ENCODE assay signal across 14 cellular contexts in the genomic region with DNA sequence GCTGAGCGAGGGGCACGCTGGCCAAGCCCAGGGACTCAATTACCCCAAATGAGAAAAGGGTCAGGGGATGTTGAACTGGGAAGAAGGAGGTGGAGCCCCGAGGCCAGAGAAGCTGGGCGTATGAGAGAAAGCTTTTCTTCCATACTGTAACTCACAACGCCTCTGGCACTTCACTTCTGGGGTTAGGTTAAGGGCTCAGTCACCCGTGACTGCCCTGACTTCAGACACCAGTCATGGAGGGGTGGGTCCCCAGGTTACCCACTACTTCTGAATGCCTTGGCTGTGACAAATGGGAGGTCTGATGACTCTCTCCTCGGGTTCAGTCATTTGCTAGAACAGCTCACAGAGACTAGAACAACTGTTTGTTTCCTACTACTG. TPM values are rescaled to one million over a fixed set of nuclear protein-coding genes. Genes with fewer than 3 reads are reported as not detected.
DNase-seq lines count a peak whose midpoint lies in the region; ATAC-seq, FAIRE-seq and TF ChIP-seq lines count a peak whose summit lies in the region.
"Had no signal": no experiment of that assay in that cellular context is flagged by ENCODE, and none has a peak within 500 bp of the region (broad histone marks: within the 10 kb centered on the region; RNA-seq: fewer than 3 reads in every experiment).

No MANE protein-coding gene starts in this region.

- peak; percentile 73 to 80 for ATAC-seq in activated CD4-positive, CD25-positive, alpha-beta regulatory T cell treated with anti-CD3 and anti-CD28 coated beads, Interleukin-2, amount 50 U/mL, for 24 hours
- peak; percentile 54 for ATAC-seq in memory B cell (ENCODE audit: low read depth)
- no peak for ATAC-seq in WTC11

- intact Hi-C loops in CD14-positive monocyte (cut with micrococcal nuclease), result loop anchor here in 1 of 2 donors (5.0 kb wide), 1 partner anchor 412 kb away; no protein-coding TSS in a partner anchor

- CTCF ChIA-PET in WTC11 (lab: Charles Lee), result interaction anchor here (0.6 to 2.9 kb wide), 2 partner anchors 20 to 416 kb away, joined by 8 to 11 read pairs; a partner anchor contains a TSS

- H3K27me3 Mint-ChIP-seq in CD14-positive monocyte (ENCODE audit: low read depth in 3 of 3) (peaks cover 0 to 6% (median 5%) of the 10 kb centered on the region in 3 donors), memory B cell (no peaks in the 10 kb centered on the region), WTC11 (ENCODE audit: low read depth) (no peaks in the 10 kb centered on the region)

- no peak for TF ChIP-seq POLR2A in GM12891 (IDR thresholded peaks at IDR 0.05; ENCODE audit: low read depth, low read length)

- H3K9me3 Mint-ChIP-seq in CD14-positive monocyte, result peaks cover 0 to 2% (median 0%) of the 10 kb centered on the region in 7 donors
- no peaks in the 10 kb centered on the region for H3K9me3 Mint-ChIP-seq in memory B cell
- no peaks in the 10 kb centered on the region for H3K9me3 Mint-ChIP-seq in WTC11

- POLR2A ChIA-PET in WTC11 (lab: Charles Lee), result no interaction called here

- H3K4me1 Mint-ChIP-seq in CD14-positive monocyte (peaks cover 70% of the 10 kb centered on the region), memory B cell (peaks cover 42% of the 10 kb centered on the region), WTC11 (0 out of 2 replicates have a peak, but pooled peaks cover 3% of the 10 kb centered on the region)

- H3K4me3 Mint-ChIP-seq in CD14-positive monocyte, result peak overlapping the region; percentile 62 to 83
- H3K4me3 Mint-ChIP-seq in memory B cell, result peak overlapping the region; percentile 77
- H3K4me3 Mint-ChIP-seq in WTC11, result no peak overlapping the region

- H3K36me3 Mint-ChIP-seq in CD14-positive monocyte (peaks cover 4 to 5% of the 10 kb centered on the region in 2 donors), memory B cell (no peaks in the 10 kb centered on the region), WTC11 (no peaks in the 10 kb centered on the region)

- TF ChIP-seq CTCF in CD14-positive monocyte (IDR thresholded peaks at IDR 0.05), result no peak
- no peak for TF ChIP-seq CTCF in WTC11 (IDR thresholded peaks at IDR 0.05)

- peak overlapping the region; percentile 91 to 99 (median 98) for H3K27ac Mint-ChIP-seq in CD14-positive monocyte
- peak overlapping the region; percentile 99 for H3K27ac Mint-ChIP-seq in memory B cell
- no peak overlapping the region for H3K27ac Mint-ChIP-seq in WTC11

- FAIRE-seq in GM12891 (lab: Jason Lieb, UNC), result peak; percentile 91
- FAIRE-seq: endothelial cell of umbilical vein had no signal

- peak; percentile 91 for DNase-seq in CD14-positive monocyte (ENCODE audit: low spot score)
- DNase-seq in GM12891 (ENCODE audit: insufficient read length, low spot score), result no peak
- DNase-seq in memory B cell (ENCODE audit: low spot score in 2 of 2), result no peak
- no peak for DNase-seq in Kasumi-1 (lab: John Stamatoyannopoulos, UW)
- DNase-seq in NCI-H1048 (lab: John Stamatoyannopoulos, UW), result no peak
- no peak for DNase-seq in NCI-H2081 treated with DMSO at 0.1 percent for 48 hours (lab: John Stamatoyannopoulos, UW)
- DNase-seq in WTC11 (ENCODE audit: low spot score), result no peak
- DNase-seq: Calu3; stimulated activated CD4-positive, alpha-beta T cell treated with anti-CD3 and anti-CD28 coated beads, Interleukin-12 subunit alpha, Interleukin-12 subunit beta, amount 100 ng/mL, for 4 hours; stomach; WERI-Rb-1 had no signal

TF ChIP-seq in GM12891, 5 proteins besides CTCF, POLR2A, EP300 and RAD21:
- no peak for TF ChIP-seq POU2F2 (IDR thresholded peaks at IDR 0.05; ENCODE audit: low read depth, low read length)
- TF ChIP-seq PAX5 (IDR thresholded peaks at IDR 0.05; ENCODE audit: insufficient read depth, low read length, severe bottlenecking), result peak; percentile 94

TF ChIP-seq in WTC11, 78 proteins besides CTCF, POLR2A, EP300 and RAD21 (continues in another document):
- TF ChIP-seq, protein P1, sequence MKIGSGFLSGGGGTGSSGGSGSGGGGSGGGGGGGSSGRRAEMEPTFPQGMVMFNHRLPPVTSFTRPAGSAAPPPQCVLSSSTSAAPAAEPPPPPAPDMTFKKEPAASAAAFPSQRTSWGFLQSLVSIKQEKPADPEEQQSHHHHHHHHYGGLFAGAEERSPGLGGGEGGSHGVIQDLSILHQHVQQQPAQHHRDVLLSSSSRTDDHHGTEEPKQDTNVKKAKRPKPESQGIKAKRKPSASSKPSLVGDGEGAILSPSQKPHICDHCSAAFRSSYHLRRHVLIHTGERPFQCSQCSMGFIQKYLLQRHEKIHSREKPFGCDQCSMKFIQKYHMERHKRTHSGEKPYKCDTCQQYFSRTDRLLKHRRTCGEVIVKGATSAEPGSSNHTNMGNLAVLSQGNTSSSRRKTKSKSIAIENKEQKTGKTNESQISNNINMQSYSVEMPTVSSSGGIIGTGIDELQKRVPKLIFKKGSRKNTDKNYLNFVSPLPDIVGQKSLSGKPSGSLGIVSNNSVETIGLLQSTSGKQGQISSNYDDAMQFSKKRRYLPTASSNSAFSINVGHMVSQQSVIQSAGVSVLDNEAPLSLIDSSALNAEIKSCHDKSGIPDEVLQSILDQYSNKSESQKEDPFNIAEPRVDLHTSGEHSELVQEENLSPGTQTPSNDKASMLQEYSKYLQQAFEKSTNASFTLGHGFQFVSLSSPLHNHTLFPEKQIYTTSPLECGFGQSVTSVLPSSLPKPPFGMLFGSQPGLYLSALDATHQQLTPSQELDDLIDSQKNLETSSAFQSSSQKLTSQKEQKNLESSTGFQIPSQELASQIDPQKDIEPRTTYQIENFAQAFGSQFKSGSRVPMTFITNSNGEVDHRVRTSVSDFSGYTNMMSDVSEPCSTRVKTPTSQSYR (CRISPR knock-in tag; IDR thresholded peaks at IDR 0.05), result no peak
- TF ChIP-seq OVOL2 (CRISPR knock-in tag; IDR thresholded peaks at IDR 0.05; ENCODE audit: borderline replicate concordance), result no peak
- TF ChIP-seq ESRRA (CRISPR knock-in tag; IDR thresholded peaks at IDR 0.05; ENCODE audit: borderline replicate concordance), result no peak
- TF ChIP-seq RELA (CRISPR knock-in tag; IDR thresholded peaks at IDR 0.05; ENCODE audit: borderline replicate concordance), result no peak
- TF ChIP-seq ZNF396 (CRISPR knock-in tag; IDR thresholded peaks at IDR 0.05; ENCODE audit: borderline replicate concordance), result no peak
- TF ChIP-seq ZNF121 (CRISPR knock-in tag; IDR thresholded peaks at IDR 0.05), result no peak
- TF ChIP-seq, protein P2, sequence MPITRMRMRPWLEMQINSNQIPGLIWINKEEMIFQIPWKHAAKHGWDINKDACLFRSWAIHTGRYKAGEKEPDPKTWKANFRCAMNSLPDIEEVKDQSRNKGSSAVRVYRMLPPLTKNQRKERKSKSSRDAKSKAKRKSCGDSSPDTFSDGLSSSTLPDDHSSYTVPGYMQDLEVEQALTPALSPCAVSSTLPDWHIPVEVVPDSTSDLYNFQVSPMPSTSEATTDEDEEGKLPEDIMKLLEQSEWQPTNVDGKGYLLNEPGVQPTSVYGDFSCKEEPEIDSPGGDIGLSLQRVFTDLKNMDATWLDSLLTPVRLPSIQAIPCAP (CRISPR knock-in tag; IDR thresholded peaks at IDR 0.05), result no peak
- TF ChIP-seq JAZF1 (CRISPR knock-in tag; IDR thresholded peaks at IDR 0.05), result no peak
- TF ChIP-seq CBFB (CRISPR knock-in tag; IDR thresholded peaks at IDR 0.05; ENCODE audit: low read depth), result no peak
- no peak for TF ChIP-seq ATF1 (CRISPR knock-in tag; IDR thresholded peaks at IDR 0.05)
- TF ChIP-seq SMAD4 (CRISPR knock-in tag; IDR thresholded peaks at IDR 0.05), result no peak
- TF ChIP-seq, protein P3, sequence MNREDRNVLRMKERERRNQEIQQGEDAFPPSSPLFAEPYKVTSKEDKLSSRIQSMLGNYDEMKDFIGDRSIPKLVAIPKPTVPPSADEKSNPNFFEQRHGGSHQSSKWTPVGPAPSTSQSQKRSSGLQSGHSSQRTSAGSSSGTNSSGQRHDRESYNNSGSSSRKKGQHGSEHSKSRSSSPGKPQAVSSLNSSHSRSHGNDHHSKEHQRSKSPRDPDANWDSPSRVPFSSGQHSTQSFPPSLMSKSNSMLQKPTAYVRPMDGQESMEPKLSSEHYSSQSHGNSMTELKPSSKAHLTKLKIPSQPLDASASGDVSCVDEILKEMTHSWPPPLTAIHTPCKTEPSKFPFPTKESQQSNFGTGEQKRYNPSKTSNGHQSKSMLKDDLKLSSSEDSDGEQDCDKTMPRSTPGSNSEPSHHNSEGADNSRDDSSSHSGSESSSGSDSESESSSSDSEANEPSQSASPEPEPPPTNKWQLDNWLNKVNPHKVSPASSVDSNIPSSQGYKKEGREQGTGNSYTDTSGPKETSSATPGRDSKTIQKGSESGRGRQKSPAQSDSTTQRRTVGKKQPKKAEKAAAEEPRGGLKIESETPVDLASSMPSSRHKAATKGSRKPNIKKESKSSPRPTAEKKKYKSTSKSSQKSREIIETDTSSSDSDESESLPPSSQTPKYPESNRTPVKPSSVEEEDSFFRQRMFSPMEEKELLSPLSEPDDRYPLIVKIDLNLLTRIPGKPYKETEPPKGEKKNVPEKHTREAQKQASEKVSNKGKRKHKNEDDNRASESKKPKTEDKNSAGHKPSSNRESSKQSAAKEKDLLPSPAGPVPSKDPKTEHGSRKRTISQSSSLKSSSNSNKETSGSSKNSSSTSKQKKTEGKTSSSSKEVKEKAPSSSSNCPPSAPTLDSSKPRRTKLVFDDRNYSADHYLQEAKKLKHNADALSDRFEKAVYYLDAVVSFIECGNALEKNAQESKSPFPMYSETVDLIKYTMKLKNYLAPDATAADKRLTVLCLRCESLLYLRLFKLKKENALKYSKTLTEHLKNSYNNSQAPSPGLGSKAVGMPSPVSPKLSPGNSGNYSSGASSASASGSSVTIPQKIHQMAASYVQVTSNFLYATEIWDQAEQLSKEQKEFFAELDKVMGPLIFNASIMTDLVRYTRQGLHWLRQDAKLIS (CRISPR knock-in tag; IDR thresholded peaks at IDR 0.05; ENCODE audit: borderline replicate concordance), result no peak
- TF ChIP-seq, protein P4, sequence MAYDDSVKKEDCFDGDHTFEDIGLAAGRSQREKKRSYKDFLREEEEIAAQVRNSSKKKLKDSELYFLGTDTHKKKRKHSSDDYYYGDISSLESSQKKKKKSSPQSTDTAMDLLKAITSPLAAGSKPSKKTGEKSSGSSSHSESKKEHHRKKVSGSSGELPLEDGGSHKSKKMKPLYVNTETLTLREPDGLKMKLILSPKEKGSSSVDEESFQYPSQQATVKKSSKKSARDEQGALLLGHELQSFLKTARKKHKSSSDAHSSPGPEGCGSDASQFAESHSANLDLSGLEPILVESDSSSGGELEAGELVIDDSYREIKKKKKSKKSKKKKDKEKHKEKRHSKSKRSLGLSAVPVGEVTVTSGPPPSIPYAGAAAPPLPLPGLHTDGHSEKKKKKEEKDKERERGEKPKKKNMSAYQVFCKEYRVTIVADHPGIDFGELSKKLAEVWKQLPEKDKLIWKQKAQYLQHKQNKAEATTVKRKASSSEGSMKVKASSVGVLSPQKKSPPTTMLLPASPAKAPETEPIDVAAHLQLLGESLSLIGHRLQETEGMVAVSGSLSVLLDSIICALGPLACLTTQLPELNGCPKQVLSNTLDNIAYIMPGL (CRISPR knock-in tag; IDR thresholded peaks at IDR 0.05), result no peak

RNA-seq across cellular contexts. Expression of a gene that starts 5.5 kb away (rescaled TPM):
- polyA plus RNA-seq in CD14-positive monocyte, result 10 to 100 TPM in 1 of 2 donors, 1 to 10 TPM in 1; 6.3 to 13.0 TPM
- 18.8 TPM for polyA plus RNA-seq in GM12891 (2012; ENCODE audit: low read depth, missing spikeins)
- 0.09 to 0.13 TPM in 2 of 3 replicates, not detected in the other for total RNA-seq in WTC11 (2021)
- total RNA-seq: ascending aorta, endothelial cell of umbilical vein had no signal
- polyA plus RNA-seq: endothelial cell of umbilical vein had no signal

RNA-seq across cellular contexts. Expression of a gene that starts 49.9 kb away (rescaled TPM):
- 10 to 100 TPM in 1 of 2 donors, 1 to 10 TPM in 1; 8.6 to 12.0 TPM for polyA plus RNA-seq in CD14-positive monocyte
- 35.1 TPM for polyA plus RNA-seq in GM12891 (2012; ENCODE audit: low read depth, missing spikeins)
- total RNA-seq in WTC11 (2021), result 55.9 to 63.3 TPM (median 58.3 TPM) in 3 replicates
